Comparison of ENCODE assay signal across 8 cellular contexts in genomic region chr10:132902656-132903575, GRCh38. TPM values are rescaled to one million over a fixed set of nuclear protein-coding genes. Genes with fewer than 3 reads are reported as not detected.
A peak's percentile ranks its signal among the peaks of the same experiment; 100 is the strongest.
DNase-seq lines count a peak whose midpoint lies in the region; ATAC-seq, FAIRE-seq and TF ChIP-seq lines count a peak whose summit lies in the region.
"Not testable (repeated sequence)": the region's sequence is repeated elsewhere in the genome, so short reads cannot be mapped to it uniquely, and the experiment has no call there.
"Had no signal": no experiment of that assay in that cellular context is flagged by ENCODE, and none has a peak within 500 bp of the region (broad histone marks: within the 10 kb centered on the region; RNA-seq: fewer than 3 reads in every experiment).

No MANE protein-coding gene starts in this region.

- H3K27ac ChIP-seq in RWPE1: peak overlapping the region; percentile 86
- H3K27ac ChIP-seq in foreskin keratinocyte: peak overlapping the region; percentile 82
- H3K27ac ChIP-seq in keratinocyte (ENCODE audit: control insufficient read depth, insufficient read depth, low read length): peak overlapping the region; percentile 98
- peak overlapping the region; percentile 57 to 89 (median 62) for H3K27ac ChIP-seq in stomach

- not testable (repeated sequence) for H3K4me1 Mint-ChIP-seq in nephron progenitor cell

- H4K20me1 ChIP-seq in keratinocyte (ENCODE audit: control insufficient read depth, extremely low read depth, insufficient read depth, low read length): not testable (repeated sequence)

- not testable (repeated sequence) for H3K36me3 Mint-ChIP-seq in nephron progenitor cell (ENCODE audit: low read depth)

- intact Hi-C loops in stomach (cut with DNase I; ENCODE audit: low total_unique reads): not testable (repeated sequence)

- H3K4me3 ChIP-seq in keratinocyte (ENCODE audit: control insufficient read depth in 2 of 3, extremely low read depth in 1 of 3, insufficient read depth in 2 of 3, low read depth in 1 of 3, low read length in 3 of 3): peak overlapping the region; percentile 32 to 57 (median 37)
- not testable (repeated sequence) for H3K4me3 ChIP-seq in stomach

- H3K79me2 ChIP-seq in keratinocyte (ENCODE audit: control insufficient read depth, insufficient read depth, low read length): not testable (repeated sequence)

- H3K9me1 ChIP-seq in keratinocyte (ENCODE audit: control insufficient read depth, extremely low read depth, insufficient read depth, low read length): not testable (repeated sequence)

- H2AFZ ChIP-seq in keratinocyte (ENCODE audit: control insufficient read depth, low read length): peak overlapping the region; percentile 61

- H3K9me3 Mint-ChIP-seq in nephron progenitor cell: peaks cover 37% of the 10 kb centered on the region

- H3K9ac ChIP-seq in keratinocyte (ENCODE audit: control insufficient read depth, extremely low read depth, insufficient read depth, low read length): peak overlapping the region; percentile 85

- not testable (repeated sequence) for H3K4me3 Mint-ChIP-seq in nephron progenitor cell

- peak; percentile 26 for FAIRE-seq in keratinocyte (lab: Jason Lieb, UNC)

- WGBS in stomach, 5 donors: 61 to 75% (median 65%) methylated on average over 18 to 19 of the region's 19 CpGs

- H3K27ac Mint-ChIP-seq in nephron progenitor cell: peak overlapping the region; percentile 58

- not testable (repeated sequence) for H3K36me3 ChIP-seq in keratinocyte (ENCODE audit: control insufficient read depth in 2 of 2, extremely low read depth in 1 of 2, insufficient read depth in 2 of 2, low read length in 2 of 2); stomach

- peak overlapping the region; percentile 73 for H3K4me2 ChIP-seq in keratinocyte (ENCODE audit: control insufficient read depth, extremely low read depth, insufficient read depth, low read depth, low read length)

- POLR2A ChIA-PET in RWPE1 (lab: Yijun Ruan, JAX; ENCODE audit: low non-redundant PET): not testable (repeated sequence)

- not testable (repeated sequence) for TF ChIP-seq POLR2A in stomach (IDR thresholded peaks at IDR 0.05)

- H3K27me3 Mint-ChIP-seq in nephron progenitor cell (ENCODE audit: low read depth, poor library complexity): peaks cover 18% of the 10 kb centered on the region

- CTCF ChIA-PET in RWPE1 (lab: Yijun Ruan, JAX): interaction anchor here (0.6 to 1.2 kb wide), 4 partner anchors 26 to 426 kb away, joined by 3 to 5 read pairs (median 4); no protein-coding TSS in a partner anchor

- H3K27me3 ChIP-seq in foreskin keratinocyte; keratinocyte (ENCODE audit: control insufficient read depth, extremely low read depth, insufficient read depth, low read length): not testable (repeated sequence)
- H3K27me3 ChIP-seq in stomach: peaks cover 0 to 29% (median 0%) of the 10 kb centered on the region in 3 donors

- in situ Hi-C loops in G401 (cut with HindIII; ENCODE audit: low sequenced_read_pairs): not testable (repeated sequence)

- H3K4me1 ChIP-seq in foreskin keratinocyte, stomach: not testable (repeated sequence)
- peaks cover 27% of the 10 kb centered on the region for H3K4me1 ChIP-seq in keratinocyte (ENCODE audit: control insufficient read depth, extremely low read depth, insufficient read depth, low read length)

- dilution Hi-C loops in keratinocyte (cut with MboI; ENCODE audit: extremely low pct_ligation_motif_present, low sequenced_read_pairs): not testable (repeated sequence)

- not testable (repeated sequence) for TF ChIP-seq CTCF in RWPE1 (conservative IDR thresholded peaks at IDR 0.05; ENCODE audit: low read depth); foreskin keratinocyte (conservative IDR thresholded peaks at IDR 0.05); keratinocyte (optimal IDR thresholded peaks at IDR 0.05 in 1 of 3, IDR thresholded peaks at IDR 0.05 in 1 of 3, conservative IDR thresholded peaks at IDR 0.05 in 1 of 3; ENCODE audit: extremely low read depth in 1 of 3, insufficient read depth in 2 of 3, low read length in 3 of 3); nephron progenitor cell (IDR thresholded peaks at IDR 0.05); stomach (IDR thresholded peaks at IDR 0.05)

- peak; percentile 85 for ATAC-seq in foreskin keratinocyte

- not testable (repeated sequence) for TF ChIP-seq EP300 in stomach (IDR thresholded peaks at IDR 0.05)

- DNase-seq in G401 (ENCODE audit: low spot score) (peak; percentile 16), RWPE1 (ENCODE audit: low spot score) (peak; percentile 80), cerebellar cortex (ENCODE audit: low spot score) (peak; percentile 8), foreskin keratinocyte (peak; percentile 58 to 66), keratinocyte (ENCODE audit: low read depth, low spot score) (peak; percentile 73), stomach (peak; percentile 58)
- not testable (repeated sequence) for DNase-seq in nephron progenitor cell

- H3K9me3 ChIP-seq in keratinocyte (ENCODE audit: control insufficient read depth, low read depth, low read length): not testable (repeated sequence)
- H3K9me3 ChIP-seq in stomach: peaks cover 0 to 14% (median 6%) of the 10 kb centered on the region in 4 donors

RNA-seq across cellular contexts. Expression of gene CFAP46, which starts 39.5 kb away (rescaled TPM):
- 6.2 and 11.3 TPM in 2 replicates for total RNA-seq in G401 (2014; rRNA removed; shearing (Covaris generic))
- 1.8 and 2.1 TPM in 2 replicates for total RNA-seq in foreskin keratinocyte
- polyA plus RNA-seq in foreskin keratinocyte: 1.5 and 1.7 TPM in 2 replicates
- 0.55 to 1.00 TPM (median 0.94 TPM) in 3 replicates for polyA plus RNA-seq in keratinocyte
- polyA plus RNA-seq in keratinocyte (2011; ENCODE audit: low read depth): 0.24 TPM
- polyA plus RNA-seq in keratinocyte (2011; cell fraction: cytosol; rRNA removed): 0.78 and 0.83 TPM in 2 replicates
- 0.89 and 1.4 TPM in 2 replicates for polyA plus RNA-seq in keratinocyte (2011; cell fraction: nucleus; rRNA removed)
- 0.16 and 1.0 TPM in 2 replicates for polyA plus RNA-seq in keratinocyte (2012; ENCODE audit: low replicate concordance)
- 0.54 TPM in 1 of 3 replicates, not detected in the others for polyA minus RNA-seq in keratinocyte
- not detected for polyA minus RNA-seq in keratinocyte (2011; cell fraction: cytosol; rRNA and poly(A)+ RNA removed)
- polyA minus RNA-seq in keratinocyte (2011; cell fraction: nucleus; rRNA and poly(A)+ RNA removed): 0.63 and 0.70 TPM in 2 replicates
- total RNA-seq in stomach: 1 to 10 TPM in 2 of 5 donors, under 1 TPM in 2, not detected in 1; under 0.01 to 2.3 (median 0.97) TPM
- polyA plus RNA-seq in stomach: 1 to 10 TPM in 2 of 3 donors, under 1 TPM in 1; 0.50 to 5.8 (median 2.5) TPM
- total RNA-seq: CD4-positive, CD25-positive, alpha-beta regulatory T cell had no signal
- polyA plus RNA-seq: CD4-positive, CD25-positive, alpha-beta regulatory T cell had no signal
